Comparison of ENCODE assay signal across 11 cellular contexts in genomic region chr6:79841577-79842381, GRCh38.
DNase-seq lines count a peak whose midpoint lies in the region; ATAC-seq and TF ChIP-seq lines count a peak whose summit lies in the region.
"Had no signal": no experiment of that assay in that cellular context is flagged by ENCODE, and none has a peak within 500 bp of the region (broad histone marks: within the 10 kb centered on the region; RNA-seq: fewer than 3 reads in every experiment).

No MANE protein-coding gene starts in this region.

- H3K9me2 ChIP-seq in OCI-LY7 (ENCODE audit: insufficient read depth, low read length), result no peaks in the 10 kb centered on the region

- peak; percentile 42 for ATAC-seq in HG02973 (IDR thresholded peaks at IDR 0.05; ENCODE audit: unreplicated experiment)
- peak; percentile 43 for ATAC-seq in stimulated activated effector memory CD8-positive, alpha-beta T cell treated with anti-CD3 and anti-CD28 coated beads, Interleukin-12 subunit alpha, Interleukin-12 subunit beta, amount 100 ng/mL, for 72 hours
- ATAC-seq: mucosa of descending colon had no signal

- intact Hi-C loops in OCI-LY7 (cut with micrococcal nuclease; ENCODE audit: unreplicated experiment), result no loop called here

- peak; percentile 8 for DNase-seq in activated CD4-positive, alpha-beta T cell treated with anti-CD3 and anti-CD28 coated beads for 48 hours
- no peak for DNase-seq in activated CD4-positive, alpha-beta T cell treated with anti-CD3 and anti-CD28 coated beads, Interleukin-2, amount 10 ng/mL, durations not matched to agents 7 days and 5 days
- no peak for DNase-seq in OCI-LY7 (ENCODE audit: low spot score)
- no peak for DNase-seq in stimulated activated effector memory CD8-positive, alpha-beta T cell treated with anti-CD3 and anti-CD28 coated beads, Interleukin-12 subunit alpha, Interleukin-12 subunit beta, amount 100 ng/mL, for 72 hours (ENCODE audit: low spot score in 2 of 2)
- DNase-seq in ACHN, result no peak
- no peak for DNase-seq in MG63
- DNase-seq in caudate nucleus (lab: John Stamatoyannopoulos, UW), result no peak
- DNase-seq: mucosa of descending colon; stimulated activated CD4-positive, alpha-beta T cell treated with anti-CD3 and anti-CD28 coated beads, Interleukin-2, amount 100 ng/mL, for 48 hours had no signal

- no peak overlapping the region for H3K4me2 ChIP-seq in OCI-LY7 (ENCODE audit: low read length)

- H3K36me3 ChIP-seq in OCI-LY7 (ENCODE audit: insufficient read depth, low read length), result no peaks in the 10 kb centered on the region
- no peaks in the 10 kb centered on the region for H3K36me3 ChIP-seq in MG63

- no peaks in the 10 kb centered on the region for H3K36me3 Mint-ChIP-seq in activated CD4-positive, alpha-beta T cell treated with anti-CD3 and anti-CD28 coated beads, Interleukin-2, amount 10 ng/mL, durations not matched to agents 7 days and 5 days (ENCODE audit: low read depth)
- no peaks in the 10 kb centered on the region for H3K36me3 Mint-ChIP-seq in stimulated activated effector memory CD8-positive, alpha-beta T cell treated with anti-CD3 and anti-CD28 coated beads, Interleukin-12 subunit alpha, Interleukin-12 subunit beta, amount 100 ng/mL, for 72 hours

- POLR2A ChIA-PET in activated CD4-positive, alpha-beta T cell treated with anti-CD3 and anti-CD28 coated beads, Interleukin-2, amount 10 ng/mL, durations not matched to agents 7 days and 5 days (lab: Charles Lee), result no interaction called here
- POLR2A ChIA-PET in OCI-LY7 (lab: Charles Lee), result interaction anchor here (1.0 kb wide), 1 partner anchor 296 kb away, joined by 3 read pairs; no protein-coding TSS in a partner anchor

- no peak overlapping the region for H3K4me3 ChIP-seq in OCI-LY7 (ENCODE audit: low read depth, low read length, poor library complexity, severe bottlenecking)
- H3K4me3 ChIP-seq in MG63, result no peak overlapping the region
- H3K4me3 ChIP-seq: mucosa of descending colon, SK-N-MC had no signal

- no peak overlapping the region for H3K4me3 Mint-ChIP-seq in activated CD4-positive, alpha-beta T cell treated with anti-CD3 and anti-CD28 coated beads, Interleukin-2, amount 10 ng/mL, durations not matched to agents 7 days and 5 days
- H3K4me3 Mint-ChIP-seq in stimulated activated effector memory CD8-positive, alpha-beta T cell treated with anti-CD3 and anti-CD28 coated beads, Interleukin-12 subunit alpha, Interleukin-12 subunit beta, amount 100 ng/mL, for 72 hours, result no peak overlapping the region

- H3K27ac ChIP-seq in OCI-LY7 (ENCODE audit: low read depth, low read length, poor library complexity, severe bottlenecking) (no peak overlapping the region), caudate nucleus (ENCODE audit: low read depth, low read length) (no peak overlapping the region)
- H3K27ac ChIP-seq: SK-N-MC had no signal

- no peaks in the 10 kb centered on the region for H3K4me1 Mint-ChIP-seq in activated CD4-positive, alpha-beta T cell treated with anti-CD3 and anti-CD28 coated beads, Interleukin-2, amount 10 ng/mL, durations not matched to agents 7 days and 5 days
- H3K4me1 Mint-ChIP-seq in stimulated activated effector memory CD8-positive, alpha-beta T cell treated with anti-CD3 and anti-CD28 coated beads, Interleukin-12 subunit alpha, Interleukin-12 subunit beta, amount 100 ng/mL, for 72 hours, result peaks cover 5% of the 10 kb centered on the region

- no peaks in the 10 kb centered on the region for H3K9me3 ChIP-seq in OCI-LY7 (ENCODE audit: low read length)
- no peaks in the 10 kb centered on the region; the same call in 1 of the 2 replicates for H3K9me3 ChIP-seq in MG63
- H3K9me3 ChIP-seq: mucosa of descending colon had no signal

- in situ Hi-C loops in ACHN (cut with HindIII; ENCODE audit: low pct_ligation_motif_present, low pct_unique_long_range_greater_than_20kb, low sequenced_read_pairs), result no loop called here

- CTCF ChIA-PET in activated CD4-positive, alpha-beta T cell treated with anti-CD3 and anti-CD28 coated beads, Interleukin-2, amount 10 ng/mL, durations not matched to agents 7 days and 5 days (lab: Charles Lee), result interaction anchor here (0.5 to 1.8 kb wide), 2 partner anchors 27 to 172 kb away, joined by 3 read pairs; no protein-coding TSS in a partner anchor
- CTCF ChIA-PET in OCI-LY7 (lab: Charles Lee; ENCODE audit: unreplicated experiment), result interaction anchor here (0.8 kb wide), 1 partner anchor 32 kb away, joined by 3 read pairs; no protein-coding TSS in a partner anchor

- H3K79me2 ChIP-seq in OCI-LY7 (ENCODE audit: insufficient read depth, low read depth, low read length), result no peaks in the 10 kb centered on the region

- no peaks in the 10 kb centered on the region for H3K4me1 ChIP-seq in OCI-LY7 (ENCODE audit: insufficient read depth, low read length, poor library complexity, severe bottlenecking)

- H3K9me3 Mint-ChIP-seq in activated CD4-positive, alpha-beta T cell treated with anti-CD3 and anti-CD28 coated beads, Interleukin-2, amount 10 ng/mL, durations not matched to agents 7 days and 5 days, result no peaks in the 10 kb centered on the region
- H3K9me3 Mint-ChIP-seq in stimulated activated effector memory CD8-positive, alpha-beta T cell treated with anti-CD3 and anti-CD28 coated beads, Interleukin-12 subunit alpha, Interleukin-12 subunit beta, amount 100 ng/mL, for 72 hours, result no peaks in the 10 kb centered on the region

- H3K27me3 Mint-ChIP-seq in activated CD4-positive, alpha-beta T cell treated with anti-CD3 and anti-CD28 coated beads, Interleukin-2, amount 10 ng/mL, durations not matched to agents 7 days and 5 days, result peaks cover 4% of the 10 kb centered on the region

- H3K27ac Mint-ChIP-seq in activated CD4-positive, alpha-beta T cell treated with anti-CD3 and anti-CD28 coated beads, Interleukin-2, amount 10 ng/mL, durations not matched to agents 7 days and 5 days, result no peak overlapping the region
- H3K27ac Mint-ChIP-seq in stimulated activated effector memory CD8-positive, alpha-beta T cell treated with anti-CD3 and anti-CD28 coated beads, Interleukin-12 subunit alpha, Interleukin-12 subunit beta, amount 100 ng/mL, for 72 hours, result no peak overlapping the region

- H3K27me3 ChIP-seq in MG63, result no peaks in the 10 kb centered on the region

- H4K20me1 ChIP-seq in OCI-LY7 (ENCODE audit: insufficient read depth, low read length), result no peaks in the 10 kb centered on the region

- no TSS peak for BruUV-seq in OCI-LY7 (replicated peaks; lab: Mats Ljungman, UMichigan)

- TF ChIP-seq CTCF in OCI-LY7 (conservative IDR thresholded peaks at IDR 0.05; ENCODE audit: low read length), result 0 out of 2 replicates have a peak, but pooled peaks have one; percentile 11

- H2AFZ ChIP-seq in OCI-LY7 (ENCODE audit: low read length), result no peak overlapping the region
